Comparison of ENCODE assay signal across 21 cellular contexts in genomic region chr15:57296473-57297162, GRCh38.
DNase-seq lines count a peak whose midpoint lies in the region; ATAC-seq, FAIRE-seq and TF ChIP-seq lines count a peak whose summit lies in the region.
"Had no signal": no experiment of that assay in that cellular context is flagged by ENCODE, and none has a peak within 500 bp of the region (broad histone marks: within the 10 kb centered on the region; RNA-seq: fewer than 3 reads in every experiment).

No MANE protein-coding gene starts in this region.

- H3K79me2 ChIP-seq in mammary epithelial cell (ENCODE audit: insufficient read depth, low read length) = no peaks in the 10 kb centered on the region

- peaks cover 6% of the 10 kb centered on the region for H3K4me1 Mint-ChIP-seq in CD8-positive, alpha-beta T cell (ENCODE audit: low read depth)
- H3K4me1 Mint-ChIP-seq in CD4-positive, alpha-beta T cell (ENCODE audit: low read depth) = no peaks in the 10 kb centered on the region
- H3K4me1 Mint-ChIP-seq: activated T-helper 17 cell treated with anti-CD3 and anti-CD28 coated beads, Interleukin-2, amount 50 U/mL, for 72 hours had no signal

- H3K36me3 Mint-ChIP-seq in CD8-positive, alpha-beta T cell = peaks cover 8% of the 10 kb centered on the region
- H3K36me3 Mint-ChIP-seq in CD4-positive, alpha-beta T cell (ENCODE audit: low read depth) = peaks cover 16% of the 10 kb centered on the region

- H3K27me3 ChIP-seq in CD8-positive, alpha-beta T cell (ENCODE audit: insufficient read depth, low read length) = no peaks in the 10 kb centered on the region
- H3K27me3 ChIP-seq in HL-60 (ENCODE audit: insufficient read depth, poor library complexity, severe bottlenecking) = no peaks in the 10 kb centered on the region
- H3K27me3 ChIP-seq in mammary epithelial cell (ENCODE audit: insufficient read depth, low read length) = no peaks in the 10 kb centered on the region
- no peaks in the 10 kb centered on the region for H3K27me3 ChIP-seq in mucosa of rectum (ENCODE audit: control insufficient read depth in 2 of 2, insufficient read depth in 2 of 2, low read length in 2 of 2)
- no peaks in the 10 kb centered on the region for H3K27me3 ChIP-seq in CD4-positive, alpha-beta T cell (ENCODE audit: control insufficient read depth, insufficient read depth, low read length)
- H3K27me3 ChIP-seq: heart left ventricle had no signal

- peak overlapping the region; percentile 15 for H2AFZ ChIP-seq in mammary epithelial cell (ENCODE audit: low read depth, low read length)
- H2AFZ ChIP-seq: GM23248 had no signal

- WGBS in mammary epithelial cell (ENCODE audit: low coverage, missing lambda C conversion rate) = 10% methylated on average over 9 of the region's 9 CpGs

- H3K4me1 ChIP-seq in CD8-positive, alpha-beta T cell (ENCODE audit: insufficient read depth, low read length) = no peaks in the 10 kb centered on the region
- peaks cover 6% of the 10 kb centered on the region for H3K4me1 ChIP-seq in mammary epithelial cell (ENCODE audit: insufficient read depth, low read length)
- peaks cover 5 to 9% of the 10 kb centered on the region in 2 donors for H3K4me1 ChIP-seq in mucosa of rectum (ENCODE audit: control insufficient read depth in 2 of 2, insufficient read depth in 2 of 2, low read length in 2 of 2)
- H3K4me1 ChIP-seq in kidney (ENCODE audit: control insufficient read depth in 1 of 2, insufficient read depth in 1 of 2, low read depth in 1 of 2, low read length in 2 of 2) = no peaks in the 10 kb centered on the region
- H3K4me1 ChIP-seq: heart left ventricle had no signal

- FAIRE-seq in kidney (lab: Jason Lieb, UNC) = no peak
- FAIRE-seq: keratinocyte had no signal

- dilution Hi-C loops in mammary epithelial cell (cut with HindIII; ENCODE audit: low sequenced_read_pairs) = no loop called here

- BruUV-seq in mammary epithelial cell (replicated peaks; lab: Mats Ljungman, UMichigan) = no TSS peak

- no peak overlapping the region for H3K9ac ChIP-seq in mammary epithelial cell (ENCODE audit: insufficient read depth, low read length)
- no peak overlapping the region for H3K9ac ChIP-seq in mucosa of rectum (ENCODE audit: low read depth in 1 of 2, low read length in 2 of 2)
- H3K9ac ChIP-seq in kidney (ENCODE audit: low read length in 2 of 2) = no peak overlapping the region
- H3K9ac ChIP-seq: GM23248 had no signal

- CTCF ChIA-PET in CD8-positive, alpha-beta T cell (lab: Charles Lee) = interaction anchor here (2.8 kb wide), 1 partner anchor 9 kb away, joined by 18 read pairs; no protein-coding TSS in a partner anchor
- CTCF ChIA-PET in mammary epithelial cell (lab: Charles Lee; ENCODE audit: low non-redundant PET) = no interaction called here
- CTCF ChIA-PET in CD4-positive, alpha-beta T cell (lab: Charles Lee) = interaction anchor here (1.3 kb wide), 1 partner anchor 10 kb away, joined by 3 read pairs; no protein-coding TSS in a partner anchor

- H3K27ac Mint-ChIP-seq in CD8-positive, alpha-beta T cell = peak overlapping the region; percentile 18
- H3K27ac Mint-ChIP-seq in CD4-positive, alpha-beta T cell = no peak overlapping the region
- H3K27ac Mint-ChIP-seq: activated CD8-positive, alpha-beta T cell treated with anti-CD3 and anti-CD28 coated beads, Interleukin-2, amount 10 ng/mL, durations not matched to agents 7 days and 5 days; activated T-helper 17 cell treated with anti-CD3 and anti-CD28 coated beads, Interleukin-2, amount 50 U/mL, for 72 hours had no signal

- in situ Hi-C loops in mammary epithelial cell (cut with MboI; ENCODE audit: low sequenced_read_pairs in 2 of 2) = no loop called here

- DNase-seq in CD8-positive, alpha-beta T cell = no peak
- no peak for DNase-seq in HL-60 (ENCODE audit: low read depth in 1 of 2, low spot score in 1 of 2)
- peak; percentile 4 for DNase-seq in mammary epithelial cell
- DNase-seq in CD4-positive, alpha-beta T cell = no peak
- no peak for DNase-seq in NK-92 treated with Interleukin-12 subunit alpha and Interleukin-12 subunit beta, amount 100 ng/mL, for 24 hours (lab: John Stamatoyannopoulos, UW)
- no peak for DNase-seq in DMS79 treated with DMSO at 0.1 percent for 48 hours (lab: John Stamatoyannopoulos, UW)
- DNase-seq in kidney = no peak
- DNase-seq: activated CD8-positive, alpha-beta T cell treated with anti-CD3 and anti-CD28 coated beads, Interleukin-2, amount 10 ng/mL, durations not matched to agents 7 days and 5 days; central memory CD4-positive, alpha-beta T cell; effector memory CD4-positive, alpha-beta T cell; GM23248; heart left ventricle; KG1; posterior cingulate gyrus; SHP77; stimulated activated CD4-positive, alpha-beta T cell treated with anti-CD3 and anti-CD28 coated beads, Interleukin-4, amount 100 ng/mL, for 24 hours; T-cell; WERI-Rb-1 had no signal

- H3K4me3 Mint-ChIP-seq in CD8-positive, alpha-beta T cell = no peak overlapping the region
- no peak overlapping the region for H3K4me3 Mint-ChIP-seq in CD4-positive, alpha-beta T cell
- H3K4me3 Mint-ChIP-seq: activated CD8-positive, alpha-beta T cell treated with anti-CD3 and anti-CD28 coated beads, Interleukin-2, amount 10 ng/mL, durations not matched to agents 7 days and 5 days; activated T-helper 17 cell treated with anti-CD3 and anti-CD28 coated beads, Interleukin-2, amount 50 U/mL, for 72 hours; T-cell had no signal

- intact Hi-C loops in CD8-positive, alpha-beta T cell (cut with DNase I, micrococcal nuclease) = no loop called here
- intact Hi-C loops in mammary epithelial cell (cut with micrococcal nuclease) = no loop called here
- intact Hi-C loops in CD4-positive, alpha-beta T cell (cut with DNase I, micrococcal nuclease) = no loop called here
- intact Hi-C loops in kidney (cut with DNase I) = no loop called here

- no peaks in the 10 kb centered on the region for H3K36me3 ChIP-seq in CD8-positive, alpha-beta T cell (ENCODE audit: insufficient read depth, low read length)
- H3K36me3 ChIP-seq in mammary epithelial cell (ENCODE audit: insufficient read depth, low read length) = no peaks in the 10 kb centered on the region
- H3K36me3 ChIP-seq in mucosa of rectum (ENCODE audit: control insufficient read depth in 2 of 2, insufficient read depth in 2 of 2, low read length in 2 of 2) = peaks cover 0 to 3% of the 10 kb centered on the region in 2 donors
- H3K36me3 ChIP-seq in kidney (ENCODE audit: control insufficient read depth in 1 of 2, insufficient read depth in 2 of 2, low read length in 2 of 2) = no peaks in the 10 kb centered on the region

- H3K9me3 ChIP-seq in CD8-positive, alpha-beta T cell (ENCODE audit: low read length) = no peaks in the 10 kb centered on the region
- H3K9me3 ChIP-seq in mammary epithelial cell (replicated peaks; ENCODE audit: insufficient read depth, low read length) (no peaks in the 10 kb centered on the region), mucosa of rectum (ENCODE audit: control insufficient read depth in 2 of 2, low read length in 2 of 2) (no peaks in the 10 kb centered on the region), kidney (ENCODE audit: control insufficient read depth in 1 of 2, low read length in 2 of 2) (no peaks in the 10 kb centered on the region)
- no peaks in the 10 kb centered on the region for H3K9me3 ChIP-seq in CD4-positive, alpha-beta T cell (ENCODE audit: control insufficient read depth, low read length)

- no peak for TF ChIP-seq CTCF in CD8-positive, alpha-beta T cell (IDR thresholded peaks at IDR 0.05)
- TF ChIP-seq CTCF in HL-60 (IDR thresholded peaks at IDR 0.05; ENCODE audit: insufficient read depth, low read length) (no peak), mammary epithelial cell (conservative IDR thresholded peaks at IDR 0.05 in 1 of 2, IDR thresholded peaks at IDR 0.05 in 1 of 2; ENCODE audit: extremely low read depth in 1 of 2, insufficient read depth in 1 of 2, low read depth in 1 of 2, low read length in 2 of 2) (no peak), kidney (IDR thresholded peaks at IDR 0.05; ENCODE audit: borderline replicate concordance, extremely low read depth, insufficient read depth) (no peak)
- TF ChIP-seq CTCF in CD4-positive, alpha-beta T cell (IDR thresholded peaks at IDR 0.05) = no peak

- peaks cover 3% of the 10 kb centered on the region for H3K9me3 Mint-ChIP-seq in CD8-positive, alpha-beta T cell
- peaks cover 9% of the 10 kb centered on the region for H3K9me3 Mint-ChIP-seq in CD4-positive, alpha-beta T cell
- H3K9me3 Mint-ChIP-seq: activated T-helper 17 cell treated with anti-CD3 and anti-CD28 coated beads, Interleukin-2, amount 50 U/mL, for 72 hours had no signal

- H3K4me2 ChIP-seq in mammary epithelial cell (ENCODE audit: insufficient read depth, low read depth, low read length) = no peak overlapping the region

- POLR2A ChIA-PET in CD8-positive, alpha-beta T cell (lab: Charles Lee) = no interaction called here
- POLR2A ChIA-PET in CD4-positive, alpha-beta T cell (lab: Charles Lee) = interaction anchor here (1.2 kb wide), 1 partner anchor 33 kb away, joined by 3 read pairs; no protein-coding TSS in a partner anchor

- no peaks in the 10 kb centered on the region for H4K20me1 ChIP-seq in mammary epithelial cell (ENCODE audit: insufficient read depth, low read length)

- ATAC-seq in CD8-positive, alpha-beta T cell = no peak
- no peak for ATAC-seq in CD4-positive, alpha-beta T cell (ENCODE audit: poor library complexity)
- ATAC-seq: activated CD8-positive, alpha-beta T cell treated with anti-CD3 and anti-CD28 coated beads, Interleukin-2, amount 10 ng/mL, durations not matched to agents 7 days and 5 days; activated T-helper 17 cell treated with anti-CD3 and anti-CD28 coated beads, Interleukin-2, amount 50 U/mL, for 72 hours; heart left ventricle; T-cell had no signal

- no peak overlapping the region for H3K4me3 ChIP-seq in CD8-positive, alpha-beta T cell (ENCODE audit: low read depth, low read length)
- H3K4me3 ChIP-seq in HL-60 (replicated peaks; ENCODE audit: insufficient read depth, low read length) = no peak overlapping the region
- H3K4me3 ChIP-seq in mammary epithelial cell (replicated peaks in 1 of 3; ENCODE audit: insufficient read depth in 1 of 3, low read depth in 2 of 3, low read length in 3 of 3) = no peak overlapping the region
- no peak overlapping the region for H3K4me3 ChIP-seq in mucosa of rectum (ENCODE audit: low read length in 2 of 2)
- H3K4me3 ChIP-seq in kidney (ENCODE audit: low read length in 2 of 2) = no peak overlapping the region
- H3K4me3 ChIP-seq: GM23248, heart left ventricle had no signal

- no peak overlapping the region for H3K27ac ChIP-seq in CD8-positive, alpha-beta T cell (ENCODE audit: low read depth, low read length)
- H3K27ac ChIP-seq in HL-60 (replicated peaks) (peak overlapping the region; percentile 22; the same call in 1 of the 2 replicates), mammary epithelial cell (ENCODE audit: insufficient read depth, low read depth, low read length) (no peak overlapping the region), mucosa of rectum (ENCODE audit: low read depth in 2 of 2, low read length in 2 of 2) (peak overlapping the region; percentile 34 to 56), kidney (ENCODE audit: low read depth in 2 of 2, low read length in 2 of 2) (no peak overlapping the region)
- H3K27ac ChIP-seq in CD4-positive, alpha-beta T cell (ENCODE audit: low read depth, low read length) = no peak overlapping the region
- H3K27ac ChIP-seq: GM23248, heart left ventricle, WERI-Rb-1 had no signal

- H3K27me3 Mint-ChIP-seq in CD8-positive, alpha-beta T cell (ENCODE audit: low read depth) = no peaks in the 10 kb centered on the region
- H3K27me3 Mint-ChIP-seq in CD4-positive, alpha-beta T cell = no peaks in the 10 kb centered on the region
- H3K27me3 Mint-ChIP-seq: activated T-helper 17 cell treated with anti-CD3 and anti-CD28 coated beads, Interleukin-2, amount 50 U/mL, for 72 hours; T-cell had no signal

Comparison
In these comparisons a context has a peak if more than half of its experiments do, and no peak if none do; other contexts are left out.
1. H3K27ac ChIP-seq: peak in HL-60 (single experiment) and mucosa of rectum (2 of 2); none in CD8-positive, alpha-beta T cell (single experiment), mammary epithelial cell (single experiment), CD4-positive, alpha-beta T cell (single experiment) and kidney (0 of 2).